Comparison of ENCODE assay signal across 3 cellular contexts in the genomic region with DNA sequence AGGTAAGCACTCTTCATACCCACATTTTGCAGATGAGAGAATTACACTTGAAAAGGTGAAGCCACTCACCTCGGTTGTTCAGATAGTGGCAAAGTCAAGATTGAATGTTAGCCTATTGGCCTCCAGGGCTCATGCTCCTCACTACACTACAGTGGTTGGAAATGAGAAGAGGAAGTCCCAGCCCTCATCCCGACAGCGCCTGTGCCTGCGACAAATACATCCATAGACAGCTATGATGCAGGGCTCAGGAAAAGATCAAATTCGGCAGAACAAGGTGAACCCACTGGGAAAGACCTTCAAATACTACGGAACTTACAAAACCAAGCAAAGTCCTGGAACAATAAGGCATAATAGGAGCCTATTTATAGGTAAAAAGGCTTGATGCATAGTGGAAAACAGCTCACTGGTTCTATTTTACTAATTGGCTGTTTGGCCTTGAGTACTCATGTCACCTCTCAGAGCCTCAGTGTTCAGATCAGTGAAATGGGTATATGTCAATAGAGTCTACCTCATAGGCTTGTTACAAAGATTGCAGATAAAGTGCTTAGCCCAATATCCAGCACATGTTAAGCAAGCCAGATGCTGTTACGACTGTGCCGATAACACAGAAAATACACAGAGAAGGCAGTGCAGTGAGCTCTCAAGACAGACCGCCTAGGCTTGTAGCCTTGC.
TF ChIP-seq lines count a peak whose summit lies in the region.

No MANE protein-coding gene starts in this region.

TF ChIP-seq in SK-N-SH treated with all-trans-retinoic acid at 6 μM for 48 hours, 23 proteins besides CTCF, POLR2A, EP300 and RAD21:
- no peak for TF ChIP-seq ZNF8 (CRISPR knock-in tag; IDR thresholded peaks at IDR 0.05)
- peak; percentile 82 for TF ChIP-seq ZNF70 (CRISPR knock-in tag; IDR thresholded peaks at IDR 0.05)

TF ChIP-seq in SK-N-SH, 30 proteins besides CTCF, POLR2A, EP300 and RAD21:
- TF ChIP-seq, protein P1, sequence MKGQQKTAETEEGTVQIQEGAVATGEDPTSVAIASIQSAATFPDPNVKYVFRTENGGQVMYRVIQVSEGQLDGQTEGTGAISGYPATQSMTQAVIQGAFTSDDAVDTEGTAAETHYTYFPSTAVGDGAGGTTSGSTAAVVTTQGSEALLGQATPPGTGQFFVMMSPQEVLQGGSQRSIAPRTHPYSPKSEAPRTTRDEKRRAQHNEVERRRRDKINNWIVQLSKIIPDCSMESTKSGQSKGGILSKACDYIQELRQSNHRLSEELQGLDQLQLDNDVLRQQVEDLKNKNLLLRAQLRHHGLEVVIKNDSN (IDR thresholded peaks at IDR 0.05; ENCODE audit: borderline replicate concordance, low read depth), result no peak
- TF ChIP-seq TCF12 (IDR thresholded peaks at IDR 0.05) (no peak), SIN3A (IDR thresholded peaks at IDR 0.05; ENCODE audit: borderline replicate concordance, low read depth, low read length) (no peak), GATA2 (CRISPR knock-in tag; IDR thresholded peaks at IDR 0.05) (no peak)
TF ChIP-seq in SK-N-SH: peak in this region for 0.

TF ChIP-seq in H1, 55 proteins besides CTCF, POLR2A, EP300 and RAD21:
- TF ChIP-seq MAX (IDR thresholded peaks at IDR 0.05) (no peak), KDM1A (IDR thresholded peaks at IDR 0.05; ENCODE audit: borderline replicate concordance, low read length) (peak; percentile 39; the same call in 1 of the 2 replicates)
